Comparison of ENCODE assay signal across 19 cellular contexts in the genomic region with DNA sequence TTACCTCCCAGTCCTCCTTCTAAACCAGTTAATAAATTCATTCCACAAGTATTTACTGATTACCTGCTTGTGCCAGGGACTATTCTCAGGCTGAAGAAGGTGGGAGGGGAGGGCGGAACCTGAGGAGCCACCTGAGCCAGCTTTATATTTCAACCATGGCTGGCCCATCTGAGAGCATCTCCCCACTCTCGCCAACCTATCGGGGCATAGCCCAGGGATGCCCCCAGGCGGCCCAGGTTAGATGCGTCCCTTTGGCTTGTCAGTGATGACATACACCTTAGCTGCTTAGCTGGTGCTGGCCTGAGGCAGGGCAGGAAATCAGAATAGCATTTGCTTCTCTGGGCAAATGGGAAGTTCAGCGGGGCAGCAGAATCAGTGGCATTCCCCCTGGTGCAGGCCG. TPM values are rescaled to one million over a fixed set of nuclear protein-coding genes. Genes with fewer than 3 reads are reported as not detected.
DNase-seq lines count a peak whose midpoint lies in the region; ATAC-seq and TF ChIP-seq lines count a peak whose summit lies in the region.
"Had no signal": no experiment of that assay in that cellular context is flagged by ENCODE, and none has a peak within 500 bp of the region (broad histone marks: within the 10 kb centered on the region; RNA-seq: fewer than 3 reads in every experiment).

No MANE protein-coding gene starts in this region.

- TF ChIP-seq POLR2A in sigmoid colon (IDR thresholded peaks at IDR 0.05) (no peak), Peyer's patch (IDR thresholded peaks at IDR 0.05) (no peak)

- no peaks in the 10 kb centered on the region for H3K9me3 ChIP-seq in OCI-LY1 (ENCODE audit: low read length)
- H3K9me3 ChIP-seq in endodermal cell (ENCODE audit: control insufficient read depth, low read length): no peaks in the 10 kb centered on the region
- no peaks in the 10 kb centered on the region for H3K9me3 ChIP-seq in sigmoid colon
- no peaks in the 10 kb centered on the region for H3K9me3 ChIP-seq in Peyer's patch
- H3K9me3 ChIP-seq: A549, BLaER1 had no signal

- H3K9ac ChIP-seq in OCI-LY1 (ENCODE audit: low read length) (no peak overlapping the region), endodermal cell (ENCODE audit: extremely low read depth, low read length, poor library complexity, severe bottlenecking) (no peak overlapping the region)
- H3K9ac ChIP-seq: BLaER1 had no signal

- H3K4me1 Mint-ChIP-seq in GM23338: peaks cover 5% of the 10 kb centered on the region; the same call in 2 of the 3 replicates
- H3K4me1 Mint-ChIP-seq in endodermal cell: peaks cover 5% of the 10 kb centered on the region

- H3F3A ChIP-seq in GM23338 (replicated peaks; ENCODE audit: low read depth) (no peaks in the 10 kb centered on the region), OCI-LY1 (ENCODE audit: insufficient read depth, low read length) (no peaks in the 10 kb centered on the region)

- TF ChIP-seq CTCF in GM23338 (conservative IDR thresholded peaks at IDR 0.05; ENCODE audit: low read depth in 2 of 2) (peak; percentile 18 to 43; a peak in 3 of 4 replicates), OCI-LY1 (IDR thresholded peaks at IDR 0.05; ENCODE audit: low read length) (peak; percentile 20; the same call in 1 of the 2 replicates), endodermal cell (conservative IDR thresholded peaks at IDR 0.05) (peak; percentile 21), sigmoid colon (IDR thresholded peaks at IDR 0.05) (no peak), Peyer's patch (IDR thresholded peaks at IDR 0.05) (no peak)

- H2AFZ ChIP-seq in GM23338: no peak overlapping the region
- H2AFZ ChIP-seq in OCI-LY1 (ENCODE audit: low read length): no peak overlapping the region

- H3K4me1 ChIP-seq in GM23338 (ENCODE audit: insufficient read depth) (peaks cover 6% of the 10 kb centered on the region; the same call in 1 of the 2 replicates), OCI-LY1 (ENCODE audit: insufficient read depth, low read length, severe bottlenecking) (peaks cover 4% of the 10 kb centered on the region), endodermal cell (ENCODE audit: control insufficient read depth, insufficient read depth, low read length) (no peaks in the 10 kb centered on the region), sigmoid colon (peaks cover 0 to 7% (median 6%) of the 10 kb centered on the region in 4 donors), Peyer's patch (peaks cover 0 to 6% (median 0%) of the 10 kb centered on the region in 4 donors)

- 84 to 100% methylated on average over 3 to 7 of the region's 7 CpGs for WGBS in endodermal cell (ENCODE audit: insufficient coverage in 1 of 2, insufficient read length in 1 of 2), 2 experiments
- 92 to 96% methylated on average over 7 of the region's 7 CpGs for WGBS in sigmoid colon, 2 donors

- H3K4me3 Mint-ChIP-seq in GM23338 (no peak overlapping the region), endodermal cell (no peak overlapping the region)
- H3K4me3 Mint-ChIP-seq: CD14-positive monocyte had no signal

- H4K20me1 ChIP-seq in GM23338 (replicated peaks; ENCODE audit: insufficient read depth) (no peaks in the 10 kb centered on the region; the same call in 1 of the 2 replicates), OCI-LY1 (ENCODE audit: insufficient read depth, low read length) (no peaks in the 10 kb centered on the region)
- H4K20me1 ChIP-seq: BLaER1 had no signal

- H3K36me3 ChIP-seq in GM23338 (ENCODE audit: insufficient read depth): no peaks in the 10 kb centered on the region
- no peaks in the 10 kb centered on the region for H3K36me3 ChIP-seq in OCI-LY1 (ENCODE audit: insufficient read depth, low read length)
- H3K36me3 ChIP-seq in endodermal cell (ENCODE audit: control insufficient read depth, insufficient read depth, low read length): no peaks in the 10 kb centered on the region
- peaks cover 0 to 19% (median 2%) of the 10 kb centered on the region in 4 donors for H3K36me3 ChIP-seq in sigmoid colon
- peaks cover 0 to 10% (median 0%) of the 10 kb centered on the region in 3 donors for H3K36me3 ChIP-seq in Peyer's patch
- H3K36me3 ChIP-seq: BLaER1 had no signal

- H3K27me3 Mint-ChIP-seq in GM23338 (ENCODE audit: insufficient read depth, low read depth, poor library complexity): no peaks in the 10 kb centered on the region
- H3K27me3 Mint-ChIP-seq in endodermal cell (ENCODE audit: insufficient read depth): peaks cover 9% of the 10 kb centered on the region

- no peaks in the 10 kb centered on the region for H3K79me2 ChIP-seq in GM23338 (replicated peaks; ENCODE audit: insufficient read depth)
- H3K79me2 ChIP-seq in OCI-LY1 (ENCODE audit: insufficient read depth, low read length): no peaks in the 10 kb centered on the region

- no peak overlapping the region for H3K27ac Mint-ChIP-seq in GM23338
- no peak overlapping the region for H3K27ac Mint-ChIP-seq in endodermal cell
- H3K27ac Mint-ChIP-seq: CD14-positive monocyte had no signal

- H3K36me3 Mint-ChIP-seq in GM23338 (ENCODE audit: low read depth) (no peaks in the 10 kb centered on the region), endodermal cell (ENCODE audit: low read depth) (no peaks in the 10 kb centered on the region)
- H3K36me3 Mint-ChIP-seq: CD14-positive monocyte; CD4-positive, alpha-beta memory T cell had no signal

- DNase-seq in GM23338 (ENCODE audit: low spot score) (peak; percentile 50), endodermal cell (peak; percentile 63), sigmoid colon (peak; percentile 51), activated T-cell treated with anti-CD3 and anti-CD28 coated beads for 4 hours (no peak), Peyer's patch (no peak)
- DNase-seq: CD4-positive, alpha-beta memory T cell; DMS153; DMS79; GDM1; GOT3; HCEC 1CT had no signal

- H3K27me3 ChIP-seq in GM23338 (ENCODE audit: insufficient read depth): no peaks in the 10 kb centered on the region
- peaks cover 3% of the 10 kb centered on the region; the same call in 1 of the 2 replicates for H3K27me3 ChIP-seq in OCI-LY1 (ENCODE audit: insufficient read depth, low read length)
- no peaks in the 10 kb centered on the region for H3K27me3 ChIP-seq in endodermal cell (ENCODE audit: control insufficient read depth, insufficient read depth, low read length, poor library complexity, severe bottlenecking)
- H3K27me3 ChIP-seq in sigmoid colon: no peaks in the 10 kb centered on the region
- no peaks in the 10 kb centered on the region for H3K27me3 ChIP-seq in Peyer's patch
- H3K27me3 ChIP-seq: BLaER1 had no signal

- H3K9me3 Mint-ChIP-seq in GM23338 (no peaks in the 10 kb centered on the region; the same call in 2 of the 3 replicates), endodermal cell (no peaks in the 10 kb centered on the region)

- H3K9me2 ChIP-seq in GM23338 (ENCODE audit: insufficient read depth) (no peaks in the 10 kb centered on the region), OCI-LY1 (ENCODE audit: low read depth, low read length) (no peaks in the 10 kb centered on the region)

- TF ChIP-seq EP300 in sigmoid colon (IDR thresholded peaks at IDR 0.05): no peak

- ATAC-seq in GM23338: peak; percentile 64
- no peak for ATAC-seq in GM19035 (IDR thresholded peaks at IDR 0.05; ENCODE audit: unreplicated experiment)
- ATAC-seq in HG03457 (IDR thresholded peaks at IDR 0.05; ENCODE audit: unreplicated experiment): no peak
- ATAC-seq: A549 had no signal

- intact Hi-C loops in sigmoid colon (cut with DNase I): no loop called here

- H3K4me3 ChIP-seq in GM23338 (no peak overlapping the region), OCI-LY1 (ENCODE audit: low read depth, low read length, poor library complexity, severe bottlenecking) (no peak overlapping the region), endodermal cell (ENCODE audit: low read length) (no peak overlapping the region), sigmoid colon (no peak overlapping the region), Peyer's patch (no peak overlapping the region)
- H3K4me3 ChIP-seq: A549, BLaER1 had no signal

- H3K4me2 ChIP-seq in GM23338 (no peak overlapping the region), OCI-LY1 (ENCODE audit: low read length) (no peak overlapping the region)
- H3K4me2 ChIP-seq: A549, BLaER1 had no signal

- H3K27ac ChIP-seq in GM23338 (ENCODE audit: low read depth) (no peak overlapping the region), OCI-LY1 (ENCODE audit: low read depth, low read length, poor library complexity, severe bottlenecking) (no peak overlapping the region), endodermal cell (ENCODE audit: low read depth, low read length) (no peak overlapping the region), sigmoid colon (no peak overlapping the region), Peyer's patch (no peak overlapping the region)
- H3K27ac ChIP-seq: 22Rv1, A549, BLaER1, HL-60 had no signal

TF ChIP-seq in GM23338, 12 proteins besides CTCF, POLR2A, EP300 and RAD21 (continues in another document):
- no peak for TF ChIP-seq CREB1 (CRISPR knock-in tag; IDR thresholded peaks at IDR 0.05; ENCODE audit: low read depth)

RNA-seq across cellular contexts. Expression of a gene that starts 4.9 kb away (rescaled TPM):
- total RNA-seq in GM23338 (2014; rRNA removed; shearing (Covaris generic)): 26.9 and 32.6 TPM in 2 replicates
- polyA plus RNA-seq in GM23338 (2016; fragmentation: Nextera tagmentation; extraction: Ambion mirVana): 14.6 and 15.8 TPM in 2 replicates
- 10 to 100 TPM; 23.5 to 24.3 TPM for total RNA-seq in endodermal cell
- polyA plus RNA-seq in endodermal cell (2013, experiment 1 of 2): 31.3 TPM
- polyA plus RNA-seq in endodermal cell (2013, experiment 2 of 2): 27.6 TPM
- 10 to 100 TPM; 26.5 to 39.6 (median 34.8) TPM for total RNA-seq in sigmoid colon
- polyA plus RNA-seq in sigmoid colon: 10 to 100 TPM; 11.4 to 22.7 (median 15.3) TPM
- total RNA-seq in Peyer's patch: 10 to 100 TPM; 17.3 to 30.3 (median 29.5) TPM

Comparison
In these comparisons a context has a peak if more than half of its experiments do, and no peak if none do; other contexts are left out.
1. DNase-seq: peak in GM23338 (single experiment), endodermal cell (single experiment) and sigmoid colon (single experiment); none in activated T-cell treated with anti-CD3 and anti-CD28 coated beads for 4 hours (single experiment) and Peyer's patch (0 of 3).
2. CTCF ChIP-seq: peak in GM23338 (2 of 2), OCI-LY1 (single experiment) and endodermal cell (single experiment); none in sigmoid colon (0 of 4) and Peyer's patch (0 of 6).